Comparison of ENCODE assay signal across 1 cellular context in the genomic region with DNA sequence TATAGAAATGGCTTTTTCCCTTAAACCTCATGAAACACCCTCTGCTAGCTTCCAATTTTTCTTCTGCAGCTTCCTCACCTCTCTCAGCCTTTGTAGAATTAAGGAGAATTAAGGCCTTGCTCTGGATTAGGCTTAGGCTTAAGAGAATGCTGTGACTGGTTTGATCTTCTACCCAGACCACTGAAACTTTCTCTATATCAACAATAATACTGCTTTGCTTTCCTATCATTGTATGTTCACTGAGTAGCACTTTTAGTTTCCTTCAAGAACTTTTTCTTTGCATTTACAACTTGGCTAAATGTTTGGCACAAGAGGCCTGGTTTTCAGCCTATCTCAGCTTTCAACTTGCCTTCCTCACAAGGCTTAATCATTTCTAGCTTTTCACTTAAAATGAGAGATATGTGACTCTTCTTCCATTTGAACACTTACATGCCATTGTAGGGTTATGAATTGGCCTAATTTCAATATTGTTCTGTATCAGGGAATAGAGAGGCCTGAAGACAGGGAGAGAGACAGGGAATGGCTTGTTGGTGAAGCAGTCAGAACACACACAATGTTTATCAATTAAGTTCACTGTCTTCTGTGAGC.
TF ChIP-seq lines count a peak whose summit lies in the region.

No MANE protein-coding gene starts in this region.

TF ChIP-seq in GM12878, 131 proteins besides CTCF, POLR2A, EP300 and RAD21 (continued from another document):
- TF ChIP-seq, protein P1, sequence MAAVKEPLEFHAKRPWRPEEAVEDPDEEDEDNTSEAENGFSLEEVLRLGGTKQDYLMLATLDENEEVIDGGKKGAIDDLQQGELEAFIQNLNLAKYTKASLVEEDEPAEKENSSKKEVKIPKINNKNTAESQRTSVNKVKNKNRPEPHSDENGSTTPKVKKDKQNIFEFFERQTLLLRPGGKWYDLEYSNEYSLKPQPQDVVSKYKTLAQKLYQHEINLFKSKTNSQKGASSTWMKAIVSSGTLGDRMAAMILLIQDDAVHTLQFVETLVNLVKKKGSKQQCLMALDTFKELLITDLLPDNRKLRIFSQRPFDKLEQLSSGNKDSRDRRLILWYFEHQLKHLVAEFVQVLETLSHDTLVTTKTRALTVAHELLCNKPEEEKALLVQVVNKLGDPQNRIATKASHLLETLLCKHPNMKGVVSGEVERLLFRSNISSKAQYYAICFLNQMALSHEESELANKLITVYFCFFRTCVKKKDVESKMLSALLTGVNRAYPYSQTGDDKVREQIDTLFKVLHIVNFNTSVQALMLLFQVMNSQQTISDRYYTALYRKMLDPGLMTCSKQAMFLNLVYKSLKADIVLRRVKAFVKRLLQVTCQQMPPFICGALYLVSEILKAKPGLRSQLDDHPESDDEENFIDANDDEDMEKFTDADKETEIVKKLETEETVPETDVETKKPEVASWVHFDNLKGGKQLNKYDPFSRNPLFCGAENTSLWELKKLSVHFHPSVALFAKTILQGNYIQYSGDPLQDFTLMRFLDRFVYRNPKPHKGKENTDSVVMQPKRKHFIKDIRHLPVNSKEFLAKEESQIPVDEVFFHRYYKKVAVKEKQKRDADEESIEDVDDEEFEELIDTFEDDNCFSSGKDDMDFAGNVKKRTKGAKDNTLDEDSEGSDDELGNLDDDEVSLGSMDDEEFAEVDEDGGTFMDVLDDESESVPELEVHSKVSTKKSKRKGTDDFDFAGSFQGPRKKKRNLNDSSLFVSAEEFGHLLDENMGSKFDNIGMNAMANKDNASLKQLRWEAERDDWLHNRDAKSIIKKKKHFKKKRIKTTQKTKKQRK (IDR thresholded peaks at IDR 0.05; ENCODE audit: low read depth, low read length): no peak
- TF ChIP-seq ATF7 (IDR thresholded peaks at IDR 0.05; ENCODE audit: low read depth): no peak
- no peak for TF ChIP-seq MLLT1 (IDR thresholded peaks at IDR 0.05)
- no peak for TF ChIP-seq CHD4 (IDR thresholded peaks at IDR 0.05)
- TF ChIP-seq MYC (IDR thresholded peaks at IDR 0.05; ENCODE audit: insufficient read depth, insufficient read length, insufficient replicate concordance, low read length, severe bottlenecking): no peak
- TF ChIP-seq USF2 (IDR thresholded peaks at IDR 0.05; ENCODE audit: borderline replicate concordance, low read depth, low read length): no peak
- no peak for TF ChIP-seq CREB1 (IDR thresholded peaks at IDR 0.05; ENCODE audit: low read depth)
